20 cellular contexts compared by ENCODE assay signal in genomic region chr9:124799274-124800006, GRCh38. TPM values are rescaled to one million over a fixed set of nuclear protein-coding genes. Genes with fewer than 3 reads are reported as not detected.
"Had no signal": no experiment of that assay in that cellular context is flagged by ENCODE, and none has a peak within 500 bp of the region (broad histone marks: within the 10 kb centered on the region; RNA-seq: fewer than 3 reads in every experiment).

No MANE protein-coding gene starts in this region.

- H3K4me3 ChIP-seq: adrenal gland, lower lobe of right lung, right lobe of liver had no signal

- H3K36me3 ChIP-seq: adrenal gland, lower lobe of right lung, right lobe of liver had no signal

- H3K9me3 ChIP-seq: adrenal gland, lower lobe of right lung, right lobe of liver had no signal

- DNase-seq: activated CD4-positive, alpha-beta T cell treated with anti-CD3 and anti-CD28 coated beads, Interleukin-2, amount 10 ng/mL, durations not matched to agents 24 days and 14 days; activated naive CD4-positive, alpha-beta T cell treated with anti-CD3 and anti-CD28 coated beads, Interleukin-2, amount 10 ng/mL, durations not matched to agents 7 days and 5 days; activated T-cell treated with anti-CD3 and anti-CD28 coated beads for 4 hours; adrenal gland; central memory CD4-positive, alpha-beta T cell; cortex of kidney; hippocampal formation; lower lobe of right lung; naive thymus-derived CD4-positive, alpha-beta T cell; right lobe of liver; stimulated activated CD4-positive, alpha-beta T cell treated with anti-CD3 and anti-CD28 coated beads, Interleukin-12 subunit alpha, Interleukin-12 subunit beta, amount 100 ng/mL, for 4 hours; stimulated activated CD4-positive, alpha-beta T cell treated with anti-CD3 and anti-CD28 coated beads, Interleukin-2, amount 100 ng/mL, for 48 hours had no signal

- H3K9me3 Mint-ChIP-seq: activated CD4-positive, alpha-beta T cell treated with anti-CD3 and anti-CD28 coated beads, Interleukin-2, amount 10 ng/mL, durations not matched to agents 24 days and 14 days; activated naive CD4-positive, alpha-beta T cell treated with anti-CD3 and anti-CD28 coated beads, Interleukin-2, amount 10 ng/mL, durations not matched to agents 7 days and 5 days; activated T-helper 2 cell treated with anti-CD3 and anti-CD28 coated beads, Interferon-gamma antibody, Interleukin-2, Interleukin-4, amounts not matched to agents 10 μg/mL and 5 μg/mL and 100 μg/mL, durations not matched to agents 14 hours and 24 hours and 36 hours; naive thymus-derived CD4-positive, alpha-beta T cell; stimulated activated naive CD8-positive, alpha-beta T cell treated with anti-CD3 and anti-CD28 coated beads, Interleukin-15, Interleukin-2, amounts not matched to agents 100 ng/mL and 50 ng/mL, for 24 hours had no signal

- H3K36me3 Mint-ChIP-seq: activated naive CD4-positive, alpha-beta T cell treated with anti-CD3 and anti-CD28 coated beads, Interleukin-2, amount 10 ng/mL, durations not matched to agents 7 days and 5 days; naive thymus-derived CD4-positive, alpha-beta T cell had no signal

- H3K27ac Mint-ChIP-seq: activated CD4-positive, alpha-beta T cell treated with anti-CD3 and anti-CD28 coated beads, Interleukin-2, amount 10 ng/mL, durations not matched to agents 24 days and 14 days; activated naive CD4-positive, alpha-beta T cell treated with anti-CD3 and anti-CD28 coated beads, Interleukin-2, amount 10 ng/mL, durations not matched to agents 7 days and 5 days; activated T-helper 2 cell treated with anti-CD3 and anti-CD28 coated beads, Interferon-gamma antibody, Interleukin-2, Interleukin-4, amounts not matched to agents 10 μg/mL and 5 μg/mL and 100 μg/mL, durations not matched to agents 14 hours and 24 hours and 36 hours; naive thymus-derived CD4-positive, alpha-beta T cell; stimulated activated naive CD8-positive, alpha-beta T cell treated with anti-CD3 and anti-CD28 coated beads, Interleukin-15, Interleukin-2, amounts not matched to agents 100 ng/mL and 50 ng/mL, for 24 hours had no signal

- H3K4me1 ChIP-seq: adrenal gland, right lobe of liver had no signal

- H3K27me3 ChIP-seq: adrenal gland, right lobe of liver had no signal

- H3K4me1 Mint-ChIP-seq: activated CD4-positive, alpha-beta T cell treated with anti-CD3 and anti-CD28 coated beads, Interleukin-2, amount 10 ng/mL, durations not matched to agents 24 days and 14 days; activated naive CD4-positive, alpha-beta T cell treated with anti-CD3 and anti-CD28 coated beads, Interleukin-2, amount 10 ng/mL, durations not matched to agents 7 days and 5 days; naive thymus-derived CD4-positive, alpha-beta T cell had no signal

- H3K27me3 Mint-ChIP-seq: progenitor cell of endocrine pancreas had no signal

- H3K4me3 Mint-ChIP-seq: activated CD4-positive, alpha-beta T cell treated with anti-CD3 and anti-CD28 coated beads, Interleukin-2, amount 10 ng/mL, durations not matched to agents 24 days and 14 days; activated naive CD4-positive, alpha-beta T cell treated with anti-CD3 and anti-CD28 coated beads, Interleukin-2, amount 10 ng/mL, durations not matched to agents 7 days and 5 days; naive thymus-derived CD4-positive, alpha-beta T cell; stimulated activated naive CD8-positive, alpha-beta T cell treated with anti-CD3 and anti-CD28 coated beads, Interleukin-15, Interleukin-2, amounts not matched to agents 100 ng/mL and 50 ng/mL, for 24 hours had no signal

- ATAC-seq: naive thymus-derived CD4-positive, alpha-beta T cell had no signal

- H3K27ac ChIP-seq: lower lobe of right lung, right lobe of liver had no signal

RNA-seq across cellular contexts. Expression of gene OLFML2A, which starts 22.5 kb away (rescaled TPM):
- total RNA-seq: activated CD4-positive, alpha-beta T cell treated with anti-CD3 and anti-CD28 coated beads, Interleukin-2, amount 10 ng/mL, durations not matched to agents 24 days and 14 days; activated T-helper 2 cell treated with anti-CD3 and anti-CD28 coated beads, Interferon-gamma antibody, Interleukin-2, Interleukin-4, amounts not matched to agents 10 μg/mL and 5 μg/mL and 100 μg/mL, durations not matched to agents 14 hours and 24 hours and 36 hours had no signal
- polyA plus RNA-seq: naive thymus-derived CD4-positive, alpha-beta T cell had no signal

RNA-seq across cellular contexts. Expression of gene NR6A1, which starts 28.3 kb away (rescaled TPM):
- polyA plus RNA-seq: naive thymus-derived CD4-positive, alpha-beta T cell had no signal

RNA-seq across cellular contexts. Expression of gene WDR38, which starts 53.8 kb away (rescaled TPM):
- total RNA-seq: activated CD4-positive, alpha-beta T cell treated with anti-CD3 and anti-CD28 coated beads, Interleukin-2, amount 10 ng/mL, durations not matched to agents 24 days and 14 days; activated CD8-positive, alpha-beta memory T cell treated with anti-CD3 and anti-CD28 coated beads for 36 hours; activated T-helper 2 cell treated with anti-CD3 and anti-CD28 coated beads, Interferon-gamma antibody, Interleukin-2, Interleukin-4, amounts not matched to agents 10 μg/mL and 5 μg/mL and 100 μg/mL, durations not matched to agents 14 hours and 24 hours and 36 hours; adrenal gland; glomerular endothelial cell; naive thymus-derived CD4-positive, alpha-beta T cell; progenitor cell of endocrine pancreas; right lobe of liver; T-helper 1 cell treated with Interleukin-12 subunit alpha and Interleukin-12 subunit beta and Interleukin-4 antibody, amounts not matched to agents 30 ng/mL and 1 ng/mL, for 36 hours; ureter had no signal
- polyA plus RNA-seq: esophagus; naive thymus-derived CD4-positive, alpha-beta T cell had no signal
